7 cellular contexts compared by ENCODE assay signal in genomic region chr1:155451199-155451598, GRCh38.
"Had no signal": no experiment of that assay in that cellular context is flagged by ENCODE, and none has a peak within 500 bp of the region (broad histone marks: within the 10 kb centered on the region; RNA-seq: fewer than 3 reads in every experiment).

No MANE protein-coding gene starts in this region.

- H2AFZ ChIP-seq: GM23248 had no signal

- H3K4me3 ChIP-seq: GM23248, HAP-1 had no signal

- DNase-seq: GM23248, GOT3, H7, HFFc6 had no signal

- H3K9ac ChIP-seq: GM23248 had no signal

- H3K4me3 Mint-ChIP-seq: HFFc6 had no signal

- FAIRE-seq: HepG2 had no signal

- H3K27ac ChIP-seq: GM23248, HL-60 had no signal

- H3K9me3 ChIP-seq: HAP-1 had no signal

- H3K9me3 Mint-ChIP-seq: HFFc6 had no signal

- H3K27ac Mint-ChIP-seq: HFFc6 had no signal
